Comparison of ENCODE assay signal across 6 cellular contexts in the genomic region with DNA sequence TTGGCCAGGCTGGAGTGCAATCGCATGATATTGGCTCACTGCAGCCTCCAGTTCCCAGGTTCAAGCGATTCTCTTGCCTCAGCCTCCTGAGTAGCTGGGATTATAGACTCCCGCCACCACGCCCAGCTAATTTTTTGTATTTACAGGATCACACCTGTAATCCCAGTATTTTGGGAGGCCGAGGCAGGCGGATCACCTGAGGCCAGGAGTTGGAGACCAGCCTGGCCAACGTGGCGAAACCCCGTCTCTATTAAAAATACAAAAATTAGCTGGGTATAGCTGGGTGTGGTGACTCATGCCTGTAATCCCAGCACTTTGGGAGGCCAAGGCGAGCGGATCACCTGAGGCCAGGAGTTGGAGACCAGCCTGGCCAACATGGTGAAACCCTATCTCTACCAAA. TPM values are rescaled to one million over a fixed set of nuclear protein-coding genes. Genes with fewer than 3 reads are reported as not detected.
"Had no signal": no experiment of that assay in that cellular context is flagged by ENCODE, and none has a peak within 500 bp of the region (broad histone marks: within the 10 kb centered on the region; RNA-seq: fewer than 3 reads in every experiment).

No MANE protein-coding gene starts in this region.

RNA-seq across cellular contexts. Expression of a gene that starts 20.3 kb away (rescaled TPM):
- total RNA-seq: activated naive CD4-positive, alpha-beta T cell treated with anti-CD3 and anti-CD28 coated beads, Interleukin-2, amount 50 U/mL, for 72 hours; ascending aorta; endothelial cell of umbilical vein; fibroblast of lung; fibroblast of villous mesenchyme; glomerular endothelial cell had no signal
- polyA plus RNA-seq: endothelial cell of umbilical vein had no signal
